In the genomic region with DNA sequence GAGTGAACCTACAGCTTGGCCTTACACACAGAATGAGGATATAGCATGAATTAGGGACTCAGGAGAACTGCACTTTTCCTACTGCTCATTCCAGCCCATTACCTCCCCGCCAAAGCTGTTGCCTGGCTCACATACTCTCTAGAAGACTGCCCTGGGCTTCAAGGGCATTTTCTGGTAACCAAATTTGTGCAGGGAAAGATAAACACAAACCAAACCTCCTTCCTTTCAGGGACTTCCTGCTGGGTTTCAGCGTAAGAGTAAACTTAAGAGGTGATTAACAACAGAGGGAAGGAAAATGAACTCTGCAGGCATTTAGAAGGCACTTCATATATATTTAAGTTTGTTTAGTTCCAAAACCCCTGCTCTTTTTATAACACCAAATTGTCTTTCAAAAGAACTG, we compare ENCODE assay signal across 11 cellular contexts.
A peak's percentile ranks its signal among the peaks of the same experiment; 100 is the strongest.
DNase-seq lines count a peak whose midpoint lies in the region; ATAC-seq and TF ChIP-seq lines count a peak whose summit lies in the region.
"Had no signal": no experiment of that assay in that cellular context is flagged by ENCODE, and none has a peak within 500 bp of the region (broad histone marks: within the 10 kb centered on the region; RNA-seq: fewer than 3 reads in every experiment).

No MANE protein-coding gene starts in this region.

- peaks cover 30% of the 10 kb centered on the region for H3K4me1 Mint-ChIP-seq in activated naive CD4-positive, alpha-beta T cell treated with anti-CD3 and anti-CD28 coated beads for 36 hours (ENCODE audit: low read depth)

- no peak for TF ChIP-seq CTCF in OCI-LY7 (conservative IDR thresholded peaks at IDR 0.05; ENCODE audit: low read length)
- no peak for TF ChIP-seq CTCF in cardiac fibroblast (IDR thresholded peaks at IDR 0.05; ENCODE audit: low read depth, low read length)

- no peaks in the 10 kb centered on the region for H3K9me2 ChIP-seq in OCI-LY7 (ENCODE audit: insufficient read depth, low read length)

- no peaks in the 10 kb centered on the region for H3K9me3 Mint-ChIP-seq in activated naive CD4-positive, alpha-beta T cell treated with anti-CD3 and anti-CD28 coated beads for 36 hours

- H3K4me2 ChIP-seq in OCI-LY7 (ENCODE audit: low read length), result peak overlapping the region; percentile 68

- H3K27ac Mint-ChIP-seq in activated naive CD4-positive, alpha-beta T cell treated with anti-CD3 and anti-CD28 coated beads for 36 hours, result peak overlapping the region; percentile 62

- H3K36me3 ChIP-seq in OCI-LY7 (ENCODE audit: insufficient read depth, low read length), result 0 out of 2 replicates have a peak, but pooled peaks cover 3% of the 10 kb centered on the region

- no peaks in the 10 kb centered on the region for H3K36me3 Mint-ChIP-seq in activated naive CD4-positive, alpha-beta T cell treated with anti-CD3 and anti-CD28 coated beads for 36 hours (ENCODE audit: low read depth)

- peak overlapping the region; percentile 81 for H2AFZ ChIP-seq in OCI-LY7 (ENCODE audit: low read length)

- H4K20me1 ChIP-seq in OCI-LY7 (ENCODE audit: insufficient read depth, low read length), result no peaks in the 10 kb centered on the region

- intact Hi-C loops in activated naive CD4-positive, alpha-beta T cell treated with anti-CD3 and anti-CD28 coated beads for 36 hours (cut with micrococcal nuclease), result loop anchor here (1.0 kb wide), 1 partner anchor 18 kb away; no protein-coding TSS in a partner anchor
- intact Hi-C loops in OCI-LY7 (cut with micrococcal nuclease; ENCODE audit: unreplicated experiment), result no loop called here

- no TSS peak for BruUV-seq in OCI-LY7 (replicated peaks; lab: Mats Ljungman, UMichigan)

- H3K4me3 Mint-ChIP-seq in activated naive CD4-positive, alpha-beta T cell treated with anti-CD3 and anti-CD28 coated beads for 36 hours, result no peak overlapping the region

- H3K4me1 ChIP-seq in OCI-LY7 (ENCODE audit: insufficient read depth, low read length, poor library complexity, severe bottlenecking), result peaks cover 58% of the 10 kb centered on the region

- peak overlapping the region; percentile 30 for H3K27ac ChIP-seq in OCI-LY7 (ENCODE audit: low read depth, low read length, poor library complexity, severe bottlenecking)

- CTCF ChIA-PET in activated naive CD4-positive, alpha-beta T cell treated with anti-CD3 and anti-CD28 coated beads for 36 hours (lab: Charles Lee), result interaction anchor here (1.8 to 2.1 kb wide), 2 partner anchors 101 to 114 kb away, joined by 6 to 7 read pairs; no protein-coding TSS in a partner anchor
- CTCF ChIA-PET in OCI-LY7 (lab: Charles Lee; ENCODE audit: unreplicated experiment), result no interaction called here

- no peak for DNase-seq in activated naive CD4-positive, alpha-beta T cell treated with anti-CD3 and anti-CD28 coated beads for 36 hours
- DNase-seq in activated naive CD4-positive, alpha-beta T cell (lab: John Stamatoyannopoulos, UW), result no peak
- peak; percentile 53 for DNase-seq in OCI-LY7 (ENCODE audit: low spot score)
- DNase-seq in cardiac fibroblast (ENCODE audit: low read depth in 2 of 2), result peak; percentile 32 to 51
- peak; percentile 61 for DNase-seq in smooth muscle cell of the brain vasculature (ENCODE audit: low read depth, low spot score)
- DNase-seq in stimulated activated CD4-positive, alpha-beta T cell treated with anti-CD3 and anti-CD28 coated beads, Interleukin-4, amount 100 ng/mL, for 4 hours, result no peak
- DNase-seq in nucleus accumbens (lab: John Stamatoyannopoulos, UW), result no peak
- DNase-seq: activated CD4-positive, alpha-beta T cell treated with anti-CD3 and anti-CD28 coated beads, Interleukin-2, amount 50 U/mL, for 48 hours; left colon; NCI-H2029 treated with DMSO at 0.1 percent for 48 hours had no signal

- POLR2A ChIA-PET in OCI-LY7 (lab: Charles Lee), result interaction anchor here (0.6 to 2.7 kb wide), 3 partner anchors 15 to 242 kb away, joined by 3 to 10 read pairs (median 4); no protein-coding TSS in a partner anchor

- no peaks in the 10 kb centered on the region for H3K27me3 Mint-ChIP-seq in activated naive CD4-positive, alpha-beta T cell treated with anti-CD3 and anti-CD28 coated beads for 36 hours (ENCODE audit: low read depth)

- H3K9me3 ChIP-seq in OCI-LY7 (ENCODE audit: low read length), result no peaks in the 10 kb centered on the region

- H3K4me3 ChIP-seq in OCI-LY7 (ENCODE audit: low read depth, low read length, poor library complexity, severe bottlenecking) (peak overlapping the region; percentile 5), cardiac fibroblast (replicated peaks in 1 of 2; ENCODE audit: low read depth in 2 of 2, low read length in 2 of 2) (no peak overlapping the region)

- ATAC-seq in GM21528 (IDR thresholded peaks at IDR 0.05; ENCODE audit: low FRiP score, unreplicated experiment), result no peak
- ATAC-seq: left colon had no signal

- H3K79me2 ChIP-seq in OCI-LY7 (ENCODE audit: insufficient read depth, low read depth, low read length), result no peaks in the 10 kb centered on the region

Comparison
In these comparisons a context has a peak if more than half of its experiments do, and no peak if none do; other contexts are left out.
1. DNase-seq: peak in OCI-LY7 (single experiment), cardiac fibroblast (2 of 2) and smooth muscle cell of the brain vasculature (single experiment); none in activated naive CD4-positive, alpha-beta T cell treated with anti-CD3 and anti-CD28 coated beads for 36 hours (single experiment), activated naive CD4-positive, alpha-beta T cell (0 of 4), stimulated activated CD4-positive, alpha-beta T cell treated with anti-CD3 and anti-CD28 coated beads, Interleukin-4, amount 100 ng/mL, for 4 hours (0 of 2) and nucleus accumbens (0 of 56).